Comparison of ENCODE assay signal across 8 cellular contexts in genomic region chr11:831951-832528, GRCh38. TPM values are rescaled to one million over a fixed set of nuclear protein-coding genes. Genes with fewer than 3 reads are reported as not detected.
DNase-seq lines count a peak whose midpoint lies in the region; ATAC-seq and TF ChIP-seq lines count a peak whose summit lies in the region.

No MANE protein-coding gene starts in this region.

- peak overlapping the region; percentile 40 for H3K4me3 ChIP-seq in astrocyte of the spinal cord (ENCODE audit: low read depth, low read length)
- peak overlapping the region; percentile 85 for H3K4me3 ChIP-seq in lower lobe of right lung
- H3K4me3 ChIP-seq in upper lobe of left lung = peak overlapping the region in 3 of 4 donors; percentile 52 to 95 (median 80)

- no peaks in the 10 kb centered on the region for H3K9me3 Mint-ChIP-seq in activated naive CD8-positive, alpha-beta T cell treated with anti-CD3 and anti-CD28 coated beads, Interleukin-2, amount 10 ng/mL, durations not matched to agents 7 days and 5 days
- H3K9me3 Mint-ChIP-seq in activated naive CD8-positive, alpha-beta T cell treated with anti-CD3 and anti-CD28 coated beads, Interleukin-2, amount 50 U/mL, for 24 hours = no peaks in the 10 kb centered on the region

- POLR2A ChIA-PET in activated naive CD8-positive, alpha-beta T cell treated with anti-CD3 and anti-CD28 coated beads, Interleukin-2, amount 10 ng/mL, durations not matched to agents 7 days and 5 days (lab: Charles Lee) = interaction anchor here (0.5 to 9.6 kb wide), 6 partner anchors 10 to 89 kb away, joined by 4 to 67 read pairs (median 10); partner anchors contain the start of genes PIDD1, PNPLA2, POLR2L and RPLP2

- DNase-seq in activated naive CD8-positive, alpha-beta T cell treated with anti-CD3 and anti-CD28 coated beads, Interleukin-2, amount 10 ng/mL, durations not matched to agents 7 days and 5 days = no peak
- DNase-seq in activated naive CD8-positive, alpha-beta T cell treated with anti-CD3 and anti-CD28 coated beads, Interleukin-2, amount 50 U/mL, for 24 hours = no peak
- DNase-seq in astrocyte of the spinal cord (ENCODE audit: low read depth, low spot score) (no peak), lower lobe of right lung (no peak), upper lobe of left lung (peak in 1 of 2 donors; percentile 73), NCI-H524 treated with DMSO at 0.1 percent for 48 hours (lab: John Stamatoyannopoulos, UW) (no peak), epidermal melanocyte (ENCODE audit: insufficient read length, low spot score) (no peak), SHP77 (lab: John Stamatoyannopoulos, UW) (no peak)

- H3K9me3 ChIP-seq in lower lobe of right lung (no peaks in the 10 kb centered on the region), upper lobe of left lung (no peaks in the 10 kb centered on the region)

- peaks cover 13% of the 10 kb centered on the region for H3K36me3 ChIP-seq in lower lobe of right lung
- peaks cover 0 to 14% (median 13%) of the 10 kb centered on the region in 4 donors for H3K36me3 ChIP-seq in upper lobe of left lung

- TF ChIP-seq CTCF in astrocyte of the spinal cord (IDR thresholded peaks at IDR 0.05; ENCODE audit: low read depth, low read length) (no peak), lower lobe of right lung (IDR thresholded peaks at IDR 0.05) (no peak), upper lobe of left lung (IDR thresholded peaks at IDR 0.05) (no peak)

- peaks cover 17% of the 10 kb centered on the region for H3K4me1 Mint-ChIP-seq in activated naive CD8-positive, alpha-beta T cell treated with anti-CD3 and anti-CD28 coated beads, Interleukin-2, amount 10 ng/mL, durations not matched to agents 7 days and 5 days
- peaks cover 32% of the 10 kb centered on the region for H3K4me1 Mint-ChIP-seq in activated naive CD8-positive, alpha-beta T cell treated with anti-CD3 and anti-CD28 coated beads, Interleukin-2, amount 50 U/mL, for 24 hours

- in situ Hi-C loops in astrocyte of the spinal cord (cut with HindIII; ENCODE audit: low sequenced_read_pairs) = no loop called here

- no peaks in the 10 kb centered on the region for H3K27me3 ChIP-seq in lower lobe of right lung (ENCODE audit: low read depth)
- H3K27me3 ChIP-seq in upper lobe of left lung = peaks cover 0 to 4% (median 0%) of the 10 kb centered on the region in 4 donors

- no peak for TF ChIP-seq POLR2A in upper lobe of left lung (IDR thresholded peaks at IDR 0.05)

- H3K27ac Mint-ChIP-seq in activated naive CD8-positive, alpha-beta T cell treated with anti-CD3 and anti-CD28 coated beads, Interleukin-2, amount 10 ng/mL, durations not matched to agents 7 days and 5 days = no peak overlapping the region
- H3K27ac Mint-ChIP-seq in activated naive CD8-positive, alpha-beta T cell treated with anti-CD3 and anti-CD28 coated beads, Interleukin-2, amount 50 U/mL, for 24 hours = no peak overlapping the region

- ATAC-seq in activated naive CD8-positive, alpha-beta T cell treated with anti-CD3 and anti-CD28 coated beads, Interleukin-2, amount 10 ng/mL, durations not matched to agents 7 days and 5 days (ENCODE audit: low read depth) = no peak
- ATAC-seq in activated naive CD8-positive, alpha-beta T cell treated with anti-CD3 and anti-CD28 coated beads, Interleukin-2, amount 50 U/mL, for 24 hours = no peak
- no peak for ATAC-seq in lower lobe of right lung
- ATAC-seq in upper lobe of left lung (ENCODE audit: low FRiP score in 2 of 2) = no peak

- H3K36me3 Mint-ChIP-seq in activated naive CD8-positive, alpha-beta T cell treated with anti-CD3 and anti-CD28 coated beads, Interleukin-2, amount 10 ng/mL, durations not matched to agents 7 days and 5 days = peaks cover 2% of the 10 kb centered on the region
- no peaks in the 10 kb centered on the region for H3K36me3 Mint-ChIP-seq in activated naive CD8-positive, alpha-beta T cell treated with anti-CD3 and anti-CD28 coated beads, Interleukin-2, amount 50 U/mL, for 24 hours (ENCODE audit: low read depth)

- no peak for TF ChIP-seq EP300 in upper lobe of left lung (IDR thresholded peaks at IDR 0.05)

- peak overlapping the region; percentile 91 for H3K27ac ChIP-seq in lower lobe of right lung
- H3K27ac ChIP-seq in upper lobe of left lung = peak overlapping the region; percentile 87 to 94 (median 92)

- intact Hi-C loops in lower lobe of right lung (cut with DNase I) = no loop called here

- peaks cover 79% of the 10 kb centered on the region for H3K4me1 ChIP-seq in lower lobe of right lung
- H3K4me1 ChIP-seq in upper lobe of left lung = peaks cover 77 to 92% (median 80%) of the 10 kb centered on the region in 4 donors

- H3K4me3 Mint-ChIP-seq in activated naive CD8-positive, alpha-beta T cell treated with anti-CD3 and anti-CD28 coated beads, Interleukin-2, amount 10 ng/mL, durations not matched to agents 7 days and 5 days = peak overlapping the region; percentile 33
- H3K4me3 Mint-ChIP-seq in activated naive CD8-positive, alpha-beta T cell treated with anti-CD3 and anti-CD28 coated beads, Interleukin-2, amount 50 U/mL, for 24 hours = no peak overlapping the region

- H3K27me3 Mint-ChIP-seq in activated naive CD8-positive, alpha-beta T cell treated with anti-CD3 and anti-CD28 coated beads, Interleukin-2, amount 10 ng/mL, durations not matched to agents 7 days and 5 days = peaks cover 30% of the 10 kb centered on the region
- H3K27me3 Mint-ChIP-seq in activated naive CD8-positive, alpha-beta T cell treated with anti-CD3 and anti-CD28 coated beads, Interleukin-2, amount 50 U/mL, for 24 hours = peaks cover 35% of the 10 kb centered on the region

- WGBS in upper lobe of left lung, 2 donors = 67 to 84% methylated on average over 7 to 22 of the region's 23 CpGs

RNA-seq across cellular contexts. Expression of gene CD151, which starts 0.7 kb away (rescaled TPM):
- total RNA-seq in activated naive CD8-positive, alpha-beta T cell treated with anti-CD3 and anti-CD28 coated beads, Interleukin-2, amount 10 ng/mL, durations not matched to agents 7 days and 5 days = 10 to 100 TPM; 36.4 to 37.4 TPM
- total RNA-seq in lower lobe of right lung = 387 TPM
- 100 to 1,000 TPM; 179 to 545 (median 421) TPM for total RNA-seq in upper lobe of left lung

RNA-seq across cellular contexts. Expression of gene CRACR2B, which starts 4.3 kb away (rescaled TPM):
- total RNA-seq in activated naive CD8-positive, alpha-beta T cell treated with anti-CD3 and anti-CD28 coated beads, Interleukin-2, amount 10 ng/mL, durations not matched to agents 7 days and 5 days = 10 to 100 TPM; 10.5 to 11.2 TPM
- total RNA-seq in lower lobe of right lung (43.6 TPM), upper lobe of left lung (100 to 1,000 TPM in 1 of 6 donors, 10 to 100 TPM in 5; 29.0 to 157 (median 41.4) TPM)

RNA-seq across cellular contexts. Expression of gene POLR2L, which starts 10.3 kb away (rescaled TPM):
- 10 to 100 TPM; 76.7 to 78.9 TPM for total RNA-seq in activated naive CD8-positive, alpha-beta T cell treated with anti-CD3 and anti-CD28 coated beads, Interleukin-2, amount 10 ng/mL, durations not matched to agents 7 days and 5 days
- 127 TPM for total RNA-seq in lower lobe of right lung
- total RNA-seq in upper lobe of left lung = 100 to 1,000 TPM in 3 of 6 donors, 10 to 100 TPM in 3; 34.1 to 168 (median 102) TPM

RNA-seq across cellular contexts. Expression of gene TSPAN4, which starts 10.6 kb away (rescaled TPM):
- total RNA-seq in activated naive CD8-positive, alpha-beta T cell treated with anti-CD3 and anti-CD28 coated beads, Interleukin-2, amount 10 ng/mL, durations not matched to agents 7 days and 5 days = 10 to 100 TPM; 19.0 to 20.3 TPM
- total RNA-seq in lower lobe of right lung = 140 TPM
- 100 to 1,000 TPM in 5 of 6 donors, 10 to 100 TPM in 1; 91.3 to 181 (median 169) TPM for total RNA-seq in upper lobe of left lung

RNA-seq across cellular contexts. Expression of gene PNPLA2, which starts 13.3 kb away (rescaled TPM):
- total RNA-seq in activated naive CD8-positive, alpha-beta T cell treated with anti-CD3 and anti-CD28 coated beads, Interleukin-2, amount 10 ng/mL, durations not matched to agents 7 days and 5 days = 100 to 1,000 TPM; 110 to 125 TPM
- total RNA-seq in lower lobe of right lung = 137 TPM
- total RNA-seq in upper lobe of left lung = 100 to 1,000 TPM in 4 of 6 donors, 10 to 100 TPM in 2; 74.5 to 303 (median 164) TPM

Comparison
In these comparisons a context has a peak if more than half of its experiments do, and no peak if none do; other contexts are left out.
1. RNA of gene CD151, which starts 0.7 kb away (total RNA-seq): 179 to 545 TPM in upper lobe of left lung and 387 TPM in lower lobe of right lung (single experiment); 36.4 to 37.4 TPM in activated naive CD8-positive, alpha-beta T cell treated with anti-CD3 and anti-CD28 coated beads, Interleukin-2, amount 10 ng/mL, durations not matched to agents 7 days and 5 days; every median in the first group is over 4 times any median in the second.
2. Peak in every context shown above with its lines, with median percentiles within 50 percentile points of each other: H3K4me3 ChIP-seq.